25 cellular contexts compared by ENCODE assay signal in genomic region chr22:39374191-39374590, GRCh38. TPM values are rescaled to one million over a fixed set of nuclear protein-coding genes. Genes with fewer than 3 reads are reported as not detected.
"Had no signal": no experiment of that assay in that cellular context is flagged by ENCODE, and none has a peak within 500 bp of the region (broad histone marks: within the 10 kb centered on the region; RNA-seq: fewer than 3 reads in every experiment).

No MANE protein-coding gene starts in this region.

- H3K36me3 ChIP-seq: ascending aorta had no signal

- H3K27ac Mint-ChIP-seq: activated CD4-positive, alpha-beta T cell treated with anti-CD3 and anti-CD28 coated beads, Interleukin-2, amount 10 ng/mL, durations not matched to agents 24 days and 14 days; activated CD8-positive, alpha-beta T cell treated with anti-CD3 and anti-CD28 coated beads, Interleukin-2, amount 10 ng/mL, durations not matched to agents 7 days and 5 days; activated naive CD4-positive, alpha-beta T cell treated with anti-CD3 and anti-CD28 coated beads, Interleukin-2, amount 50 U/mL, for 24 hours; activated naive CD8-positive, alpha-beta T cell treated with anti-CD3 and anti-CD28 coated beads, Interleukin-2, amount 10 ng/mL, durations not matched to agents 7 days and 5 days; activated T-cell treated with anti-CD3 and anti-CD28 coated beads, Interleukin-2, amount 50 U/mL, for 24 hours; activated T-helper 2 cell treated with anti-CD3 and anti-CD28 coated beads, Interferon-gamma antibody, Interleukin-2, Interleukin-4, amounts not matched to agents 10 μg/mL and 5 μg/mL and 100 μg/mL, durations not matched to agents 14 hours and 24 hours and 36 hours had no signal

- H3K27me3 Mint-ChIP-seq: activated naive CD4-positive, alpha-beta T cell treated with anti-CD3 and anti-CD28 coated beads, Interleukin-2, amount 50 U/mL, for 24 hours; activated naive CD8-positive, alpha-beta T cell treated with anti-CD3 and anti-CD28 coated beads, Interleukin-2, amount 10 ng/mL, durations not matched to agents 7 days and 5 days; activated T-cell treated with anti-CD3 and anti-CD28 coated beads, Interleukin-2, amount 50 U/mL, for 24 hours had no signal

- H3K4me3 Mint-ChIP-seq: activated CD4-positive, alpha-beta T cell treated with anti-CD3 and anti-CD28 coated beads, Interleukin-2, amount 10 ng/mL, durations not matched to agents 24 days and 14 days; activated CD8-positive, alpha-beta T cell treated with anti-CD3 and anti-CD28 coated beads, Interleukin-2, amount 10 ng/mL, durations not matched to agents 7 days and 5 days; activated naive CD4-positive, alpha-beta T cell treated with anti-CD3 and anti-CD28 coated beads, Interleukin-2, amount 50 U/mL, for 24 hours; activated naive CD8-positive, alpha-beta T cell treated with anti-CD3 and anti-CD28 coated beads, Interleukin-2, amount 10 ng/mL, durations not matched to agents 7 days and 5 days; activated T-cell treated with anti-CD3 and anti-CD28 coated beads, Interleukin-2, amount 50 U/mL, for 24 hours; central memory CD8-positive, alpha-beta T cell had no signal

- H3K36me3 Mint-ChIP-seq: activated naive CD4-positive, alpha-beta T cell treated with anti-CD3 and anti-CD28 coated beads, Interleukin-2, amount 50 U/mL, for 24 hours had no signal

- H3K27ac ChIP-seq: ascending aorta, cardiac muscle cell, VCaP had no signal

- DNase-seq: activated CD4-positive, alpha-beta T cell treated with anti-CD3 and anti-CD28 coated beads, Interleukin-2, amount 10 ng/mL, durations not matched to agents 24 days and 14 days; activated CD4-positive, alpha-beta T cell treated with anti-CD3 and anti-CD28 coated beads, Interleukin-2, amount 50 U/mL, for 4 hours; activated CD8-positive, alpha-beta T cell treated with anti-CD3 and anti-CD28 coated beads, Interleukin-2, amount 10 ng/mL, durations not matched to agents 7 days and 5 days; activated gamma-delta T cell; activated naive CD4-positive, alpha-beta T cell treated with Interleukin-2 at 50 U/mL for 16 hours; activated naive CD8-positive, alpha-beta T cell treated with anti-CD3 and anti-CD28 coated beads, Interleukin-2, amount 10 ng/mL, durations not matched to agents 7 days and 5 days; activated T-cell treated with anti-CD3 and anti-CD28 coated beads, Interleukin-2, amount 50 U/mL, for 24 hours; amygdala; NCI-H1105; NCI-H1417 treated with DMSO at 0.1 percent for 48 hours; NCI-H187 treated with DMSO at 0.1 percent for 48 hours; NCI-H2081; NCI-H345; NCI-H524 treated with DMSO at 0.1 percent for 48 hours; Right ventricle myocardium superior; SW 1271; T-helper 1 cell; T-helper 2 cell; T-helper 9 cell had no signal

- H3K9me3 Mint-ChIP-seq: activated CD4-positive, alpha-beta T cell treated with anti-CD3 and anti-CD28 coated beads, Interleukin-2, amount 10 ng/mL, durations not matched to agents 24 days and 14 days; activated naive CD4-positive, alpha-beta T cell treated with anti-CD3 and anti-CD28 coated beads, Interleukin-2, amount 50 U/mL, for 24 hours; activated T-cell treated with anti-CD3 and anti-CD28 coated beads, Interleukin-2, amount 50 U/mL, for 24 hours; activated T-helper 2 cell treated with anti-CD3 and anti-CD28 coated beads, Interferon-gamma antibody, Interleukin-2, Interleukin-4, amounts not matched to agents 10 μg/mL and 5 μg/mL and 100 μg/mL, durations not matched to agents 14 hours and 24 hours and 36 hours; central memory CD8-positive, alpha-beta T cell had no signal

- ATAC-seq: activated CD8-positive, alpha-beta T cell treated with anti-CD3 and anti-CD28 coated beads, Interleukin-2, amount 10 ng/mL, durations not matched to agents 7 days and 5 days had no signal

- H3K27me3 ChIP-seq: ascending aorta, cardiac muscle cell had no signal

- H3K4me1 Mint-ChIP-seq: activated CD4-positive, alpha-beta T cell treated with anti-CD3 and anti-CD28 coated beads, Interleukin-2, amount 10 ng/mL, durations not matched to agents 24 days and 14 days; activated naive CD4-positive, alpha-beta T cell treated with anti-CD3 and anti-CD28 coated beads, Interleukin-2, amount 50 U/mL, for 24 hours; activated naive CD8-positive, alpha-beta T cell treated with anti-CD3 and anti-CD28 coated beads, Interleukin-2, amount 10 ng/mL, durations not matched to agents 7 days and 5 days; central memory CD8-positive, alpha-beta T cell had no signal

- H3K4me3 ChIP-seq: ascending aorta, cardiac muscle cell had no signal

- H3K4me1 ChIP-seq: ascending aorta had no signal

RNA-seq across cellular contexts. Expression of gene SYNGR1, which starts 24.4 kb away (rescaled TPM):
- total RNA-seq: activated CD4-positive, alpha-beta T cell treated with anti-CD3 and anti-CD28 coated beads, Interleukin-2, amount 10 ng/mL, durations not matched to agents 24 days and 14 days; activated T-helper 2 cell treated with anti-CD3 and anti-CD28 coated beads, Interferon-gamma antibody, Interleukin-2, Interleukin-4, amounts not matched to agents 10 μg/mL and 5 μg/mL and 100 μg/mL, durations not matched to agents 14 hours and 24 hours and 36 hours had no signal
